27 cellular contexts compared by ENCODE assay signal in genomic region chr3:89372456-89372855, GRCh38.
DNase-seq lines count a peak whose midpoint lies in the region; ATAC-seq, FAIRE-seq and TF ChIP-seq lines count a peak whose summit lies in the region.
"Had no signal": no experiment of that assay in that cellular context is flagged by ENCODE, and none has a peak within 500 bp of the region (broad histone marks: within the 10 kb centered on the region; RNA-seq: fewer than 3 reads in every experiment).

No MANE protein-coding gene starts in this region.

- H3K4me2 ChIP-seq in PC-9 = no peak overlapping the region

- POLR2A ChIA-PET in PC-9 (lab: Charles Lee; ENCODE audit: unreplicated experiment) = interaction anchor here (0.7 kb wide), 1 partner anchor 12 kb away, joined by 5 read pairs; no protein-coding TSS in a partner anchor

- no peak overlapping the region for H3K27ac ChIP-seq in PC-9
- H3K27ac ChIP-seq: dorsolateral prefrontal cortex, sigmoid colon, SK-N-MC, tibial nerve had no signal

- peak; percentile 20 for DNase-seq in AG20443 (ENCODE audit: low spot score)
- peak; percentile 41 for DNase-seq in HS-5 (ENCODE audit: low read depth)
- peak; percentile 41 for DNase-seq in astrocyte of the hippocampus (ENCODE audit: low read depth, low spot score)
- peak; percentile 12 to 64 for DNase-seq in foreskin fibroblast
- no peak for DNase-seq in GM12892 (ENCODE audit: insufficient read length)
- DNase-seq in PC-9 = no peak
- no peak for DNase-seq in effector memory CD8-positive, alpha-beta T cell
- DNase-seq: activated CD4-positive, alpha-beta T cell treated with anti-CD3 and anti-CD28 coated beads, Interleukin-2, amount 50 U/mL, for 48 hours; activated effector memory CD4-positive, alpha-beta T cell treated with anti-CD3 and anti-CD28 coated beads, Interleukin-2, amount 50 U/mL, for 16 hours; activated naive CD8-positive, alpha-beta T cell treated with anti-CD3 and anti-CD28 coated beads, Interleukin-2, amount 50 U/mL, for 24 hours; caudate nucleus; CD8-positive, alpha-beta T cell; DMS53; dorsolateral prefrontal cortex; erythroblast; H7; Karpas-422; NCI-H1417; sigmoid colon; stimulated activated naive B cell treated with anti-CD40 and anti-IgM and Interleukin-4, amounts not matched to agents 10 μg/mL and 1 μg/mL and 100 μg/mL, for 72 hours had no signal

- no TSS peak for BruUV-seq in PC-9 (replicated peaks; lab: Mats Ljungman, UMichigan)

- no peak for ATAC-seq in GM21723 (IDR thresholded peaks at IDR 0.05; ENCODE audit: unreplicated experiment)
- no peak for ATAC-seq in effector memory CD8-positive, alpha-beta T cell (replicated peaks)
- ATAC-seq: activated naive CD8-positive, alpha-beta T cell treated with anti-CD3 and anti-CD28 coated beads, Interleukin-2, amount 50 U/mL, for 24 hours; CD8-positive, alpha-beta T cell; stimulated activated naive B cell treated with anti-CD40 and anti-IgM and Interleukin-4, amounts not matched to agents 10 μg/mL and 1 μg/mL and 100 μg/mL, for 72 hours; WTC11 had no signal

- intact Hi-C loops in PC-9 (cut with micrococcal nuclease; ENCODE audit: unreplicated experiment) = no loop called here

- peaks cover 10 to 16% of the 10 kb centered on the region in 2 donors for H3K9me3 Mint-ChIP-seq in effector memory CD8-positive, alpha-beta T cell
- H3K9me3 Mint-ChIP-seq: activated naive CD8-positive, alpha-beta T cell treated with anti-CD3 and anti-CD28 coated beads, Interleukin-2, amount 50 U/mL, for 24 hours had no signal

- H4K20me1 ChIP-seq in PC-9 (ENCODE audit: insufficient read depth) = no peaks in the 10 kb centered on the region

- H3K9me2 ChIP-seq in PC-9 (ENCODE audit: insufficient read depth) = no peaks in the 10 kb centered on the region; the same call in 1 of the 2 replicates

- TF ChIP-seq CTCF in foreskin fibroblast (IDR thresholded peaks at IDR 0.05; ENCODE audit: low read depth, low read length) (no peak), PC-9 (conservative IDR thresholded peaks at IDR 0.05) (no peak)

- CTCF ChIA-PET in PC-9 (lab: Charles Lee) = no interaction called here

- H3K27ac Mint-ChIP-seq in effector memory CD8-positive, alpha-beta T cell = no peak overlapping the region
- H3K27ac Mint-ChIP-seq: activated naive CD8-positive, alpha-beta T cell treated with anti-CD3 and anti-CD28 coated beads, Interleukin-2, amount 50 U/mL, for 24 hours; CD8-positive, alpha-beta T cell; nephron; stimulated activated naive B cell treated with anti-CD40 and anti-IgM and Interleukin-4, amounts not matched to agents 10 μg/mL and 1 μg/mL and 100 μg/mL, for 72 hours; WTC11 had no signal

- H3K4me1 Mint-ChIP-seq in effector memory CD8-positive, alpha-beta T cell (ENCODE audit: low read depth in 2 of 2) = no peaks in the 10 kb centered on the region
- H3K4me1 Mint-ChIP-seq: activated naive CD8-positive, alpha-beta T cell treated with anti-CD3 and anti-CD28 coated beads, Interleukin-2, amount 50 U/mL, for 24 hours; stimulated activated naive B cell treated with anti-CD40 and anti-IgM and Interleukin-4, amounts not matched to agents 10 μg/mL and 1 μg/mL and 100 μg/mL, for 72 hours had no signal

- H3K9me3 ChIP-seq in PC-9 (ENCODE audit: insufficient read depth, low read depth) = no peaks in the 10 kb centered on the region
- H3K9me3 ChIP-seq: sigmoid colon, tibial nerve had no signal

- H3K36me3 Mint-ChIP-seq in effector memory CD8-positive, alpha-beta T cell (ENCODE audit: insufficient read depth) = no peaks in the 10 kb centered on the region
- H3K36me3 Mint-ChIP-seq: CD8-positive, alpha-beta T cell; stimulated activated naive B cell treated with anti-CD40 and anti-IgM and Interleukin-4, amounts not matched to agents 10 μg/mL and 1 μg/mL and 100 μg/mL, for 72 hours had no signal

- FAIRE-seq in GM12892 (lab: Jason Lieb, UNC) = no peak
- FAIRE-seq: GM19239, HTR-8/SVneo had no signal

- no peaks in the 10 kb centered on the region for H3K36me3 ChIP-seq in PC-9 (ENCODE audit: low read depth)
- H3K36me3 ChIP-seq: sigmoid colon, tibial nerve had no signal

- no peaks in the 10 kb centered on the region for H3K27me3 ChIP-seq in PC-9 (ENCODE audit: insufficient read depth, low read depth)
- H3K27me3 ChIP-seq: dorsolateral prefrontal cortex, sigmoid colon, tibial nerve had no signal

- no peak overlapping the region for H3K4me3 Mint-ChIP-seq in effector memory CD8-positive, alpha-beta T cell
- H3K4me3 Mint-ChIP-seq: activated naive CD8-positive, alpha-beta T cell treated with anti-CD3 and anti-CD28 coated beads, Interleukin-2, amount 50 U/mL, for 24 hours; CD8-positive, alpha-beta T cell; nephron; stimulated activated naive B cell treated with anti-CD40 and anti-IgM and Interleukin-4, amounts not matched to agents 10 μg/mL and 1 μg/mL and 100 μg/mL, for 72 hours; WTC11 had no signal

- H2AFZ ChIP-seq in PC-9 = no peak overlapping the region

- H3K79me2 ChIP-seq in PC-9 (ENCODE audit: low read depth) = no peaks in the 10 kb centered on the region

- H3F3A ChIP-seq in PC-9 (ENCODE audit: insufficient read depth, low read depth) = no peaks in the 10 kb centered on the region

- no peaks in the 10 kb centered on the region for H3K27me3 Mint-ChIP-seq in effector memory CD8-positive, alpha-beta T cell
- H3K27me3 Mint-ChIP-seq: activated naive CD8-positive, alpha-beta T cell treated with anti-CD3 and anti-CD28 coated beads, Interleukin-2, amount 50 U/mL, for 24 hours; stimulated activated naive B cell treated with anti-CD40 and anti-IgM and Interleukin-4, amounts not matched to agents 10 μg/mL and 1 μg/mL and 100 μg/mL, for 72 hours had no signal

- H3K4me1 ChIP-seq in PC-9 (replicated peaks; ENCODE audit: insufficient read depth) = no peaks in the 10 kb centered on the region
- H3K4me1 ChIP-seq: tibial nerve had no signal

- H3K4me3 ChIP-seq in foreskin fibroblast (ENCODE audit: low read depth in 1 of 2, low read length in 2 of 2) (no peak overlapping the region), PC-9 (no peak overlapping the region)
- H3K4me3 ChIP-seq: dorsolateral prefrontal cortex, sigmoid colon, SK-N-MC, tibial nerve had no signal

- TF ChIP-seq POLR2A in GM12892 (IDR thresholded peaks at IDR 0.05; ENCODE audit: low read depth, low read length) = no peak

Comparison
In these comparisons a context has a peak if more than half of its experiments do, and no peak if none do; other contexts are left out.
1. DNase-seq: peak in AG20443 (single experiment), HS-5 (single experiment), astrocyte of the hippocampus (single experiment) and foreskin fibroblast (2 of 2); none in GM12892 (single experiment), PC-9 (0 of 2) and effector memory CD8-positive, alpha-beta T cell (0 of 3).